Comparison of ENCODE assay signal across 9 cellular contexts in the genomic region with DNA sequence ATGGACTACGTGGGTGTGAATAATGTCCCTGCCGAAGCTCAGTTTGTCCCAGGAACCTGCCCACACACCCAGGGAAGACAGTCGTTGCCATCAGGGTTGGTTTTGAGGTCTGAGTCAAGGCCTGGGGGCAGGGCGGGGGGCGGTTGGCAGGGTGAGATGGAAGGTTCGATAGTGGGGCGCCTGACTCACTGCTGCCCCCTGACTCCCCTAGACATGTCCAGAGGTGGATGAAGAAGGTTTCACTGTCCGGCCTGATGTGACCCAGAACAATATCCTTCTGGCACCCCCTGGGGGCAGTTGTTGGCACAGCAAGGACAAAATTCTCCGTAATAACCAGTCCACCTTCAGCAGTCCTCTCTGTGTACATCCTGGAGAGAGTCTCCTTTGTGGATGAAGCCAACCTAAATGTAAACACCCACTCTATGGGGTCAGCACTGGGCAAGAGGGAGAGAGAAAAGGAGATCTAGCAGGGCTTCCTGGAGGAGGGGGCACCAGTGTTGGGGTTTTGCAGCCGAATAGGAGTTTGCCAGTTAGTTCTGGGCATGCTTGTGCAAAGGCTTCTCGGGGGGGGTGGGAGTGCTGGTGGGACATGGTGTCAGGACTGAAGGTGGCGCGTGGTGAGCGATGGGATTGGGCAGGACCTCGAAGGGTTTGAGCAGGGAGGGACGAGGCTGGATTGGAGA. TPM values are rescaled to one million over a fixed set of nuclear protein-coding genes. Genes with fewer than 3 reads are reported as not detected.
DNase-seq lines count a peak whose midpoint lies in the region; ATAC-seq and TF ChIP-seq lines count a peak whose summit lies in the region.
"Had no signal": no experiment of that assay in that cellular context is flagged by ENCODE, and none has a peak within 500 bp of the region (broad histone marks: within the 10 kb centered on the region; RNA-seq: fewer than 3 reads in every experiment).

No MANE protein-coding gene starts in this region.

- no peak overlapping the region for H3K4me3 Mint-ChIP-seq in Caco-2 (ENCODE audit: unreplicated experiment)

- no peak for TF ChIP-seq POLR2A in esophagus squamous epithelium (IDR thresholded peaks at IDR 0.05)

- H3K4me1 ChIP-seq in Caco-2 (no peaks in the 10 kb centered on the region), esophagus squamous epithelium (peaks cover 0 to 19% (median 3%) of the 10 kb centered on the region in 3 donors)

- no peaks in the 10 kb centered on the region for H3K27me3 ChIP-seq in Caco-2 (replicated peaks; ENCODE audit: control insufficient read depth, insufficient read depth, low read length)
- H3K27me3 ChIP-seq in esophagus squamous epithelium: peaks cover 0 to 53% (median 0%) of the 10 kb centered on the region in 4 donors

- TF ChIP-seq CTCF in Caco-2 (IDR thresholded peaks at IDR 0.05; ENCODE audit: insufficient read depth in 1 of 2, low read depth in 1 of 2, low read length in 1 of 2, severe bottlenecking in 1 of 2, unreplicated experiment in 1 of 2) (peak; percentile 46 to 66), esophagus squamous epithelium (IDR thresholded peaks at IDR 0.05) (peak in 5 of 6 experiments; percentile 22 to 53 (median 28))

- H3K27ac Mint-ChIP-seq in Caco-2 (ENCODE audit: unreplicated experiment): no peak overlapping the region

- H3K9me3 ChIP-seq in Caco-2: no peaks in the 10 kb centered on the region
- H3K9me3 ChIP-seq in esophagus squamous epithelium: no peaks in the 10 kb centered on the region

- H3K36me3 Mint-ChIP-seq in Caco-2 (ENCODE audit: insufficient read depth, unreplicated experiment): peaks cover 6% of the 10 kb centered on the region

- no peak for ATAC-seq in esophagus mucosa

- H3K27ac ChIP-seq in esophagus squamous epithelium: no peak overlapping the region

- peak in 1 of 2 experiments; percentile 64 for DNase-seq in Caco-2
- peak; percentile 77 for DNase-seq in HT-29 (ENCODE audit: low spot score)
- peak; percentile 62 for DNase-seq in activated CD4-positive, alpha-beta T cell treated with anti-CD3 and anti-CD28 coated beads for 48 hours
- no peak for DNase-seq in esophagus squamous epithelium (lab: John Stamatoyannopoulos, UW)
- peak; percentile 41 for DNase-seq in stimulated activated CD4-positive, alpha-beta T cell treated with anti-CD3 and anti-CD28 coated beads, Interleukin-4, amount 100 ng/mL, for 24 hours
- DNase-seq in NCI-H510A (lab: John Stamatoyannopoulos, UW): no peak
- DNase-seq in GM19240 (ENCODE audit: insufficient read length, low spot score): no peak

- no TSS peak for BruUV-seq in Caco-2 (replicated peaks; lab: Mats Ljungman, UMichigan)

- no peaks in the 10 kb centered on the region for H3K27me3 Mint-ChIP-seq in Caco-2 (ENCODE audit: insufficient read depth, unreplicated experiment)

- H3K9me3 Mint-ChIP-seq in Caco-2 (ENCODE audit: unreplicated experiment): no peaks in the 10 kb centered on the region

- POLR2A ChIA-PET in Caco-2 (lab: Charles Lee): no interaction called here

- no peaks in the 10 kb centered on the region for H3K36me3 ChIP-seq in Caco-2 (ENCODE audit: control insufficient read depth, insufficient read depth, low read length)
- no peaks in the 10 kb centered on the region for H3K36me3 ChIP-seq in esophagus squamous epithelium

- intact Hi-C loops in Caco-2 (cut with micrococcal nuclease; ENCODE audit: unreplicated experiment) (no loop called here), esophagus squamous epithelium (cut with DNase I) (no loop called here)

- H3K4me1 Mint-ChIP-seq in Caco-2 (ENCODE audit: low read depth, unreplicated experiment): no peaks in the 10 kb centered on the region

- WGBS in esophagus squamous epithelium, 2 donors: 68 to 69% methylated on average over 8 to 11 of the region's 16 CpGs

- CTCF ChIA-PET in Caco-2 (lab: Charles Lee): interaction anchor here (0.6 to 2.0 kb wide), 6 partner anchors 9 to 429 kb away, joined by 3 to 5 read pairs (median 4); a partner anchor contains a TSS

- H3K4me3 ChIP-seq in Caco-2 (ENCODE audit: low read depth, low read length) (no peak overlapping the region), esophagus squamous epithelium (no peak overlapping the region)

RNA-seq across cellular contexts. Expression of a gene that starts 19.6 kb away (rescaled TPM):
- total RNA-seq in Caco-2 (2022) (2.8 and 4.6 TPM in 2 replicates), esophagus squamous epithelium (10 to 100 TPM; 11.6 to 23.5 (median 21.2) TPM), esophagus mucosa (19.4 TPM)
- total RNA-seq in HT-29 (2014; rRNA removed; shearing (Covaris generic)): 44.3 and 49.6 TPM in 2 replicates
- total RNA-seq: temporal lobe had no signal

RNA-seq across cellular contexts. Expression of a gene that starts 24.1 kb away (rescaled TPM):
- total RNA-seq in Caco-2 (2022) (0.35 and 0.39 TPM in 2 replicates), esophagus squamous epithelium (1 to 10 TPM in 3 of 4 donors, under 1 TPM in 1; 0.76 to 3.5 (median 2.6) TPM), esophagus mucosa (0.76 TPM)
- 0.42 and 1.2 TPM in 2 replicates for total RNA-seq in HT-29 (2014; rRNA removed; shearing (Covaris generic))

RNA-seq across cellular contexts. Expression of a gene that starts 45.9 kb away (rescaled TPM):
- total RNA-seq in Caco-2 (2022) (not detected in 2 replicates), esophagus squamous epithelium (not detected), esophagus mucosa (not detected)
- total RNA-seq in HT-29 (2014; rRNA removed; shearing (Covaris generic)): not detected in 2 replicates
- total RNA-seq: temporal lobe had no signal

RNA-seq across cellular contexts. Expression of a gene that starts 56.1 kb away (rescaled TPM):
- total RNA-seq in Caco-2 (2022): 51.4 and 58.2 TPM in 2 replicates
- 21.8 and 21.9 TPM in 2 replicates for total RNA-seq in HT-29 (2014; rRNA removed; shearing (Covaris generic))
- 10 to 100 TPM in 3 of 4 donors, 1 to 10 TPM in 1; 4.8 to 16.3 (median 11.4) TPM for total RNA-seq in esophagus squamous epithelium
- 16.9 TPM for total RNA-seq in esophagus mucosa

Comparison
In these comparisons a context has a peak if more than half of its experiments do, and no peak if none do; other contexts are left out.
1. DNase-seq: peak in HT-29 (single experiment), activated CD4-positive, alpha-beta T cell treated with anti-CD3 and anti-CD28 coated beads for 48 hours (single experiment) and stimulated activated CD4-positive, alpha-beta T cell treated with anti-CD3 and anti-CD28 coated beads, Interleukin-4, amount 100 ng/mL, for 24 hours (single experiment); none in esophagus squamous epithelium (single experiment), NCI-H510A (single experiment) and GM19240 (single experiment).